8 cellular contexts compared by ENCODE assay signal in the genomic region with DNA sequence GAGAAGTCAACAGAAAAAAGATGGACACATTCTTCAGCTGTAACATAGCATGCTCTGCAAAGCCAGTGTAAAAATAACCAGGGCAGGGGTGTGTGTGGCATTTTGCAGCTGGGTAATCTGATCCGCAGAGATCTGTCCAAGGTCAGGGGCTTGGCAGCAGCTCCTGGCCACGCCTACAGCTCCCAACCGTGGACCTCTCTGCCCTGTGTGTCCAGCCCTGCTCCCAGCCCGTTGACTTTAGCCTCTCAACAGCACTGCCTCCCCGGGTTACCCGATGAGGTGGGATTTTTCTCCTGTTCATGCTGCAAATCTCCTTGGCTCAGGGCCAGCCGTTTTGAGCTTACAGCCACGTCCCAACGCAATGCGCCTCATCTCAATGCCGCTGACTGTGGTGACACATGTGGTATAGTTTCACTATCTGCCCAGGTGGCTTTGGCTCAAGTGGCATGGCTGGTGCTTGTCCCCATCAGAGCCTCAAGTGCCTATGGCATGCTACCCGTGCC.
DNase-seq lines count a peak whose midpoint lies in the region; ATAC-seq and TF ChIP-seq lines count a peak whose summit lies in the region.
"Had no signal": no experiment of that assay in that cellular context is flagged by ENCODE, and none has a peak within 500 bp of the region (broad histone marks: within the 10 kb centered on the region; RNA-seq: fewer than 3 reads in every experiment).

No MANE protein-coding gene starts in this region.

- no peaks in the 10 kb centered on the region for H3K9me3 ChIP-seq in skeletal muscle tissue (ENCODE audit: control insufficient read depth in 3 of 3, low read length in 3 of 3)
- H3K9me3 ChIP-seq in naive thymus-derived CD4-positive, alpha-beta T cell (ENCODE audit: control insufficient read depth in 2 of 3, low read length in 3 of 3): no peaks in the 10 kb centered on the region

- H3K27ac ChIP-seq in foreskin keratinocyte (no peak overlapping the region), skeletal muscle tissue (ENCODE audit: low read depth, low read length) (peak overlapping the region; percentile 45), dorsolateral prefrontal cortex (no peak overlapping the region)
- H3K27ac ChIP-seq in naive thymus-derived CD4-positive, alpha-beta T cell (ENCODE audit: low read depth, low read length): no peak overlapping the region

- H3K27me3 ChIP-seq in foreskin keratinocyte (peaks cover 2% of the 10 kb centered on the region), skeletal muscle tissue (ENCODE audit: control insufficient read depth in 3 of 3, insufficient read depth in 3 of 3, low read length in 3 of 3) (peaks cover 4 to 15% (median 5%) of the 10 kb centered on the region in 3 donors), dorsolateral prefrontal cortex (peaks cover 0 to 6% (median 0%) of the 10 kb centered on the region in 45 donors)
- peaks cover 3 to 4% of the 10 kb centered on the region in 2 donors for H3K27me3 ChIP-seq in naive thymus-derived CD4-positive, alpha-beta T cell (ENCODE audit: control insufficient read depth in 2 of 2, insufficient read depth in 2 of 2, low read length in 2 of 2)

- peaks cover 28 to 40% (median 32%) of the 10 kb centered on the region in 5 donors for H3K27me3 Mint-ChIP-seq in naive thymus-derived CD4-positive, alpha-beta T cell

- CTCF ChIA-PET in naive thymus-derived CD4-positive, alpha-beta T cell (lab: Charles Lee): no interaction called here

- no peak overlapping the region for H3K4me3 Mint-ChIP-seq in naive thymus-derived CD4-positive, alpha-beta T cell
- H3K4me3 Mint-ChIP-seq: activated CD4-positive, alpha-beta memory T cell treated with anti-CD3 and anti-CD28 coated beads for 36 hours had no signal

- no peak for TF ChIP-seq CTCF in foreskin keratinocyte (conservative IDR thresholded peaks at IDR 0.05)
- no peak for TF ChIP-seq CTCF in dorsolateral prefrontal cortex (IDR thresholded peaks at IDR 0.05 in 54 of 56, conservative IDR thresholded peaks at IDR 0.05 in 2 of 56; ENCODE audit: low read depth in 1 of 56, partially characterized antibody in 56 of 56)

- POLR2A ChIA-PET in naive thymus-derived CD4-positive, alpha-beta T cell (lab: Charles Lee): no interaction called here

- no peaks in the 10 kb centered on the region for H3K36me3 ChIP-seq in skeletal muscle tissue (ENCODE audit: control insufficient read depth in 3 of 3, insufficient read depth in 3 of 3, low read length in 3 of 3)
- no peaks in the 10 kb centered on the region for H3K36me3 ChIP-seq in naive thymus-derived CD4-positive, alpha-beta T cell (ENCODE audit: control insufficient read depth in 2 of 3, insufficient read depth in 3 of 3, low read length in 3 of 3)

- peak overlapping the region; percentile 35 to 73 (median 65) for H3K9ac ChIP-seq in skeletal muscle tissue (ENCODE audit: low read depth in 1 of 3, low read length in 3 of 3)

- DNase-seq in HS-27A (ENCODE audit: low read depth): peak; percentile 62
- DNase-seq in NCI-H82 treated with DMSO at 0.1 percent for 48 hours (lab: John Stamatoyannopoulos, UW; ENCODE audit: unreplicated experiment): peak; percentile 58
- DNase-seq in foreskin keratinocyte: peak in 1 of 2 donors; percentile 44
- no peak for DNase-seq in dorsolateral prefrontal cortex
- no peak for DNase-seq in naive thymus-derived CD4-positive, alpha-beta T cell

- H3K9me3 Mint-ChIP-seq in naive thymus-derived CD4-positive, alpha-beta T cell: peaks cover 0 to 3% (median 0%) of the 10 kb centered on the region in 11 donors
- H3K9me3 Mint-ChIP-seq: activated CD4-positive, alpha-beta memory T cell treated with anti-CD3 and anti-CD28 coated beads for 36 hours had no signal

- H3K4me1 ChIP-seq in foreskin keratinocyte: peaks cover 14% of the 10 kb centered on the region
- H3K4me1 ChIP-seq in skeletal muscle tissue (ENCODE audit: control insufficient read depth in 3 of 3, insufficient read depth in 3 of 3, low read length in 3 of 3): peaks cover 30 to 51% (median 48%) of the 10 kb centered on the region in 3 donors
- H3K4me1 ChIP-seq in naive thymus-derived CD4-positive, alpha-beta T cell (ENCODE audit: control insufficient read depth in 2 of 2, insufficient read depth in 2 of 2, low read length in 2 of 2): no peaks in the 10 kb centered on the region

- H3K4me1 Mint-ChIP-seq in naive thymus-derived CD4-positive, alpha-beta T cell: peaks cover 3 to 11% (median 8%) of the 10 kb centered on the region in 7 donors

- H3K36me3 Mint-ChIP-seq in naive thymus-derived CD4-positive, alpha-beta T cell: peaks cover 0 to 4% (median 0%) of the 10 kb centered on the region in 5 donors
- H3K36me3 Mint-ChIP-seq: activated CD4-positive, alpha-beta memory T cell treated with anti-CD3 and anti-CD28 coated beads for 36 hours had no signal

- intact Hi-C loops in dorsolateral prefrontal cortex (cut with DNase I): no loop called here
- intact Hi-C loops in naive thymus-derived CD4-positive, alpha-beta T cell (cut with micrococcal nuclease): no loop called here

- H3K4me3 ChIP-seq in skeletal muscle tissue (ENCODE audit: low read length in 3 of 3) (peak overlapping the region; percentile 57 to 76 (median 65)), dorsolateral prefrontal cortex (no peak overlapping the region)
- H3K4me3 ChIP-seq in naive thymus-derived CD4-positive, alpha-beta T cell (ENCODE audit: low read length): no peak overlapping the region

- ATAC-seq in foreskin keratinocyte: peak; percentile 5
- no peak for ATAC-seq in naive thymus-derived CD4-positive, alpha-beta T cell
- ATAC-seq in GM19328 (IDR thresholded peaks at IDR 0.05; ENCODE audit: unreplicated experiment): no peak

- H3K27ac Mint-ChIP-seq in naive thymus-derived CD4-positive, alpha-beta T cell: no peak overlapping the region
- H3K27ac Mint-ChIP-seq: activated CD4-positive, alpha-beta memory T cell treated with anti-CD3 and anti-CD28 coated beads for 36 hours had no signal

Comparison
In these comparisons a context has a peak if more than half of its experiments do, and no peak if none do; other contexts are left out.
1. DNase-seq: peak in HS-27A (single experiment) and NCI-H82 treated with DMSO at 0.1 percent for 48 hours (single experiment); none in dorsolateral prefrontal cortex (0 of 10) and naive thymus-derived CD4-positive, alpha-beta T cell (0 of 9).
2. H3K4me3 ChIP-seq: peak in skeletal muscle tissue (3 of 3); none in dorsolateral prefrontal cortex (0 of 59) and naive thymus-derived CD4-positive, alpha-beta T cell (single experiment).